ENCODE assay signal across 8 cellular contexts in the genomic region with DNA sequence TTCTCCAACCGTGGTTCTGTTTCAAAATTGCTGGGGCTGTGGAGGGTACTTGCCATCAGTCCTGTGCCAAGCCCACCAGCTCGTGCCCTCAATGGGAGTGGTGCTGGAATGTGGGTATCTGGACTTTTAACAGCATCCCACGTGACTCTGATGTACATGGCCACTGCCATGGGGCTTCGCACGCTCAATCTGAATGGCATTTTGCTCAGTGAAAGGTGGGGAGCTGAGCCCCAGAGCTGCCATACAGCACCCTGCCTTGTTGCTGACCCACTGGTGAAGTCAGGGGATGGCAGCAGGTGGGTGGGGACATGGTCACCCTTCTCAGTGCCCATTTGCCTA. TPM values are rescaled to one million over a fixed set of nuclear protein-coding genes. Genes with fewer than 3 reads are reported as not detected.
DNase-seq lines count a peak whose midpoint lies in the region; ATAC-seq and TF ChIP-seq lines count a peak whose summit lies in the region.
"Had no signal": no experiment of that assay in that cellular context is flagged by ENCODE, and none has a peak within 500 bp of the region (broad histone marks: within the 10 kb centered on the region; RNA-seq: fewer than 3 reads in every experiment).

No MANE protein-coding gene starts in this region.

- H3K36me3 Mint-ChIP-seq in activated T-helper 17 cell treated with anti-CD3 and anti-CD28 coated beads, Interleukin-2, amount 50 U/mL, for 72 hours (ENCODE audit: low read depth) = no peaks in the 10 kb centered on the region

- H3K4me3 ChIP-seq in iPS-20b (ENCODE audit: low read length) = peak overlapping the region; percentile 71; the same call in 1 of the 2 replicates

- no peak overlapping the region for H3K27ac ChIP-seq in iPS-20b (ENCODE audit: low read length)

- no peak overlapping the region for H3K9ac ChIP-seq in iPS-20b (ENCODE audit: low read depth, low read length)

- ATAC-seq in HG02759 (IDR thresholded peaks at IDR 0.05; ENCODE audit: unreplicated experiment) (peak; percentile 1), SK-N-SH treated with all-trans-retinoic acid at 6 μM for 48 hours (no peak), GM19395 (IDR thresholded peaks at IDR 0.05; ENCODE audit: unreplicated experiment) (no peak)
- ATAC-seq in activated T-helper 17 cell treated with anti-CD3 and anti-CD28 coated beads, Interleukin-2, amount 50 U/mL, for 72 hours (replicated peaks) = peak; percentile 4
- peak; percentile 10 for ATAC-seq in stimulated activated naive CD8-positive, alpha-beta T cell treated with anti-CD3 and anti-CD28 coated beads, Interleukin-15, amount 100 ng/mL, for 72 hours

- peaks cover 39% of the 10 kb centered on the region for H3K27me3 ChIP-seq in iPS-20b (ENCODE audit: insufficient read depth, low read length)

- peaks cover 16% of the 10 kb centered on the region for H3K4me1 Mint-ChIP-seq in activated T-helper 17 cell treated with anti-CD3 and anti-CD28 coated beads, Interleukin-2, amount 50 U/mL, for 72 hours
- peaks cover 19% of the 10 kb centered on the region for H3K4me1 Mint-ChIP-seq in stimulated activated naive CD8-positive, alpha-beta T cell treated with anti-CD3 and anti-CD28 coated beads, Interleukin-15, amount 100 ng/mL, for 72 hours

- peaks cover 12% of the 10 kb centered on the region for H3K27me3 Mint-ChIP-seq in activated T-helper 17 cell treated with anti-CD3 and anti-CD28 coated beads, Interleukin-2, amount 50 U/mL, for 72 hours
- peaks cover 34% of the 10 kb centered on the region for H3K27me3 Mint-ChIP-seq in stimulated activated naive CD8-positive, alpha-beta T cell treated with anti-CD3 and anti-CD28 coated beads, Interleukin-15, amount 100 ng/mL, for 72 hours

- no peaks in the 10 kb centered on the region for H3K9me3 Mint-ChIP-seq in activated T-helper 17 cell treated with anti-CD3 and anti-CD28 coated beads, Interleukin-2, amount 50 U/mL, for 72 hours
- no peaks in the 10 kb centered on the region for H3K9me3 Mint-ChIP-seq in stimulated activated naive CD8-positive, alpha-beta T cell treated with anti-CD3 and anti-CD28 coated beads, Interleukin-15, amount 100 ng/mL, for 72 hours

- H3K4me1 ChIP-seq in iPS-20b (ENCODE audit: insufficient read depth, low read length) = no peaks in the 10 kb centered on the region

- peak overlapping the region; percentile 35 for H3K27ac Mint-ChIP-seq in activated T-helper 17 cell treated with anti-CD3 and anti-CD28 coated beads, Interleukin-2, amount 50 U/mL, for 72 hours
- no peak overlapping the region for H3K27ac Mint-ChIP-seq in stimulated activated naive CD8-positive, alpha-beta T cell treated with anti-CD3 and anti-CD28 coated beads, Interleukin-15, amount 100 ng/mL, for 72 hours

- no peaks in the 10 kb centered on the region for H3K9me3 ChIP-seq in iPS-20b (ENCODE audit: insufficient read depth, low read depth, low read length)

- no peak for DNase-seq in stimulated activated naive CD8-positive, alpha-beta T cell treated with anti-CD3 and anti-CD28 coated beads, Interleukin-15, amount 100 ng/mL, for 72 hours
- no peak for DNase-seq in putamen (ENCODE audit: low spot score)
- DNase-seq: GOT3 had no signal

- peak overlapping the region; percentile 74 for H3K4me3 Mint-ChIP-seq in activated T-helper 17 cell treated with anti-CD3 and anti-CD28 coated beads, Interleukin-2, amount 50 U/mL, for 72 hours
- H3K4me3 Mint-ChIP-seq in stimulated activated naive CD8-positive, alpha-beta T cell treated with anti-CD3 and anti-CD28 coated beads, Interleukin-15, amount 100 ng/mL, for 72 hours = peak overlapping the region; percentile 79 to 92

- no peaks in the 10 kb centered on the region for H3K36me3 ChIP-seq in iPS-20b (ENCODE audit: insufficient read depth, low read depth, low read length)

TF ChIP-seq in SK-N-SH treated with all-trans-retinoic acid at 6 μM for 48 hours, 23 proteins besides CTCF, POLR2A, EP300 and RAD21:
- TF ChIP-seq, protein P1, sequence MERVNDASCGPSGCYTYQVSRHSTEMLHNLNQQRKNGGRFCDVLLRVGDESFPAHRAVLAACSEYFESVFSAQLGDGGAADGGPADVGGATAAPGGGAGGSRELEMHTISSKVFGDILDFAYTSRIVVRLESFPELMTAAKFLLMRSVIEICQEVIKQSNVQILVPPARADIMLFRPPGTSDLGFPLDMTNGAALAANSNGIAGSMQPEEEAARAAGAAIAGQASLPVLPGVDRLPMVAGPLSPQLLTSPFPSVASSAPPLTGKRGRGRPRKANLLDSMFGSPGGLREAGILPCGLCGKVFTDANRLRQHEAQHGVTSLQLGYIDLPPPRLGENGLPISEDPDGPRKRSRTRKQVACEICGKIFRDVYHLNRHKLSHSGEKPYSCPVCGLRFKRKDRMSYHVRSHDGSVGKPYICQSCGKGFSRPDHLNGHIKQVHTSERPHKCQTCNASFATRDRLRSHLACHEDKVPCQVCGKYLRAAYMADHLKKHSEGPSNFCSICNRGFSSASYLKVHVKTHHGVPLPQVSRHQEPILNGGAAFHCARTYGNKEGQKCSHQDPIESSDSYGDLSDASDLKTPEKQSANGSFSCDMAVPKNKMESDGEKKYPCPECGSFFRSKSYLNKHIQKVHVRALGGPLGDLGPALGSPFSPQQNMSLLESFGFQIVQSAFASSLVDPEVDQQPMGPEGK (CRISPR knock-in tag; IDR thresholded peaks at IDR 0.05; ENCODE audit: borderline replicate concordance) = no peak
- no peak for TF ChIP-seq CSDC2 (CRISPR knock-in tag; IDR thresholded peaks at IDR 0.05)
- TF ChIP-seq, protein P2, sequence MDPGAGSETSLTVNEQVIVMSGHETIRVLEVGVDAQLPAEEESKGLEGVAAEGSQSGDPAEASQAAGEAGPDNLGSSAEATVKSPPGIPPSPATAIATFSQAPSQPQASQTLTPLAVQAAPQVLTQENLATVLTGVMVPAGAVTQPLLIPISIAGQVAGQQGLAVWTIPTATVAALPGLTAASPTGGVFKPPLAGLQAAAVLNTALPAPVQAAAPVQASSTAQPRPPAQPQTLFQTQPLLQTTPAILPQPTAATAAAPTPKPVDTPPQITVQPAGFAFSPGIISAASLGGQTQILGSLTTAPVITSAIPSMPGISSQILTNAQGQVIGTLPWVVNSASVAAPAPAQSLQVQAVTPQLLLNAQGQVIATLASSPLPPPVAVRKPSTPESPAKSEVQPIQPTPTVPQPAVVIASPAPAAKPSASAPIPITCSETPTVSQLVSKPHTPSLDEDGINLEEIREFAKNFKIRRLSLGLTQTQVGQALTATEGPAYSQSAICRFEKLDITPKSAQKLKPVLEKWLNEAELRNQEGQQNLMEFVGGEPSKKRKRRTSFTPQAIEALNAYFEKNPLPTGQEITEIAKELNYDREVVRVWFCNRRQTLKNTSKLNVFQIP (CRISPR knock-in tag; IDR thresholded peaks at IDR 0.05; ENCODE audit: borderline replicate concordance, low read depth) = no peak
- no peak for TF ChIP-seq ISL1 (CRISPR knock-in tag; IDR thresholded peaks at IDR 0.05)
- no peak for TF ChIP-seq ZNF565 (CRISPR knock-in tag; conservative IDR thresholded peaks at IDR 0.05; ENCODE audit: low read depth)
- TF ChIP-seq, protein P3, sequence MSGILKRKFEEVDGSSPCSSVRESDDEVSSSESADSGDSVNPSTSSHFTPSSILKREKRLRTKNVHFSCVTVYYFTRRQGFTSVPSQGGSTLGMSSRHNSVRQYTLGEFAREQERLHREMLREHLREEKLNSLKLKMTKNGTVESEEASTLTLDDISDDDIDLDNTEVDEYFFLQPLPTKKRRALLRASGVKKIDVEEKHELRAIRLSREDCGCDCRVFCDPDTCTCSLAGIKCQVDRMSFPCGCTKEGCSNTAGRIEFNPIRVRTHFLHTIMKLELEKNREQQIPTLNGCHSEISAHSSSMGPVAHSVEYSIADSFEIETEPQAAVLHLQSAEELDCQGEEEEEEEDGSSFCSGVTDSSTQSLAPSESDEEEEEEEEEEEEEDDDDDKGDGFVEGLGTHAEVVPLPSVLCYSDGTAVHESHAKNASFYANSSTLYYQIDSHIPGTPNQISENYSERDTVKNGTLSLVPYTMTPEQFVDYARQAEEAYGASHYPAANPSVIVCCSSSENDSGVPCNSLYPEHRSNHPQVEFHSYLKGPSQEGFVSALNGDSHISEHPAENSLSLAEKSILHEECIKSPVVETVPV (CRISPR knock-in tag; IDR thresholded peaks at IDR 0.05) = no peak
- no peak for TF ChIP-seq ESRRG (CRISPR knock-in tag; IDR thresholded peaks at IDR 0.05)
- TF ChIP-seq OSR1 (CRISPR knock-in tag; IDR thresholded peaks at IDR 0.05) = no peak
- TF ChIP-seq GLIS3 (CRISPR knock-in tag; IDR thresholded peaks at IDR 0.05) = no peak
- TF ChIP-seq, protein P4, sequence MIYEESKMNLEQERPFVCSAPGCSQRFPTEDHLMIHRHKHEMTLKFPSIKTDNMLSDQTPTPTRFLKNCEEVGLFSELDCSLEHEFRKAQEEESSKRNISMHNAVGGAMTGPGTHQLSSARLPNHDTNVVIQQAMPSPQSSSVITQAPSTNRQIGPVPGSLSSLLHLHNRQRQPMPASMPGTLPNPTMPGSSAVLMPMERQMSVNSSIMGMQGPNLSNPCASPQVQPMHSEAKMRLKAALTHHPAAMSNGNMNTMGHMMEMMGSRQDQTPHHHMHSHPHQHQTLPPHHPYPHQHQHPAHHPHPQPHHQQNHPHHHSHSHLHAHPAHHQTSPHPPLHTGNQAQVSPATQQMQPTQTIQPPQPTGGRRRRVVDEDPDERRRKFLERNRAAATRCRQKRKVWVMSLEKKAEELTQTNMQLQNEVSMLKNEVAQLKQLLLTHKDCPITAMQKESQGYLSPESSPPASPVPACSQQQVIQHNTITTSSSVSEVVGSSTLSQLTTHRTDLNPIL (CRISPR knock-in tag; IDR thresholded peaks at IDR 0.05; ENCODE audit: low read depth) = no peak
- no peak for TF ChIP-seq TOX (CRISPR knock-in tag; IDR thresholded peaks at IDR 0.05; ENCODE audit: borderline replicate concordance)
- TF ChIP-seq BACH2 (CRISPR knock-in tag; IDR thresholded peaks at IDR 0.05; ENCODE audit: borderline replicate concordance) = no peak
- no peak for TF ChIP-seq PPARA (CRISPR knock-in tag; IDR thresholded peaks at IDR 0.05; ENCODE audit: borderline replicate concordance)
- no peak for TF ChIP-seq ZFP30 (CRISPR knock-in tag; IDR thresholded peaks at IDR 0.05)

RNA-seq across cellular contexts. Expression of a gene that starts 16.6 kb away (rescaled TPM):
- total RNA-seq in activated T-helper 17 cell treated with anti-CD3 and anti-CD28 coated beads, Interleukin-2, amount 50 U/mL, for 72 hours = under 1 TPM; 0.04 to 0.37 TPM

RNA-seq across cellular contexts. Expression of a gene that starts 37.2 kb away (rescaled TPM):
- total RNA-seq in activated T-helper 17 cell treated with anti-CD3 and anti-CD28 coated beads, Interleukin-2, amount 50 U/mL, for 72 hours = under 1 TPM; 0.06 to 0.21 TPM

Comparison
In these comparisons a context has a peak if more than half of its experiments do, and no peak if none do; other contexts are left out.
1. ATAC-seq: peak in HG02759 (single experiment), activated T-helper 17 cell treated with anti-CD3 and anti-CD28 coated beads, Interleukin-2, amount 50 U/mL, for 72 hours (single experiment) and stimulated activated naive CD8-positive, alpha-beta T cell treated with anti-CD3 and anti-CD28 coated beads, Interleukin-15, amount 100 ng/mL, for 72 hours (single experiment); none in SK-N-SH treated with all-trans-retinoic acid at 6 μM for 48 hours (single experiment) and GM19395 (single experiment).